ENCODE assay signal across 8 cellular contexts in the genomic region with DNA sequence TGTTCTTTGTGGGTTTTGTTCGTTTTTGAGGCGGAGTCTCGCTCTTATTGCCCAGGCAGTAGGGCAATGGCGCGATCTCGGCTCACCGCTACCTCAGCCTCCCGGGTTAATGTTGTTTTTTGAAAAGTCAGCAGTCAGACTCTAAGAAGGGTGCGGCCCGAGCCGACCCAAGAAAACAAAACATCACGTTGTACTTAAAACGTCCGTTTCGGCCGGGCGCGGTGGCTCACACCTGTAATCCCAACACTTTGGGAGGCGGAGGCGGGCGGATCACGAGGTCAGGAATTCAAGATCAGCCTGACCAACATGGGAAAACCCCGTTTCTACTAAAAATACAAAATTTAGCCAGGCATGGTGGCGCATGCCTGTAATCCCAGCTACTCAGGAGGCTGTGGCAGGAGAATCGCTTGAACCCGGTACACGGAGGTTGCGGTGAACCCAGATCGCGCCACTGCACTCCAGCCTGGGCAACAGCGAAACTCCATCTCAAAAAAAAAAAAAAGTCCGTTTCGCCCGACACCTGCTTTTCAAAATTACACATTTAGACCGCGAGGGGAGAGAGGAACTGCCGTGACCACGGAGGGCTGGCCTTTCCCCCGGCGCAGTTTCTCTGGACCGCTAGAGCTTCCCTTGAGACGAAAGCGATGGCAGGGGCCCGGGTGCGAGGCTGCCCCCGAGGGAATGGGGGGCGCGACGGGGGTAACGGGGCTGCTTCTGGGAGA. TPM values are rescaled to one million over a fixed set of nuclear protein-coding genes. Genes with fewer than 3 reads are reported as not detected.
DNase-seq lines count a peak whose midpoint lies in the region; ATAC-seq and TF ChIP-seq lines count a peak whose summit lies in the region.

No MANE protein-coding gene starts in this region.

- peak overlapping the region; percentile 46 to 54 for H3K4ac ChIP-seq in mesenchymal stem cell (ENCODE audit: low read depth in 1 of 2, low read length in 2 of 2)

- H3K4me2 ChIP-seq in KMS-11 (peak overlapping the region; percentile 94), mesenchymal stem cell (ENCODE audit: low read length, poor library complexity, severe bottlenecking) (peak overlapping the region; percentile 64)

- peak overlapping the region; percentile 83 for H2BK15ac ChIP-seq in mesenchymal stem cell (ENCODE audit: low read depth, poor library complexity, severe bottlenecking)

- H3K79me2 ChIP-seq in KMS-11 (ENCODE audit: insufficient read depth, low read depth) = peaks cover 47% of the 10 kb centered on the region

- TF ChIP-seq CTCF in GM10248 (IDR thresholded peaks at IDR 0.05; ENCODE audit: control extremely low read depth, extremely low read depth, low read depth, missing control alignments) (no peak), KMS-11 (conservative IDR thresholded peaks at IDR 0.05; ENCODE audit: low read depth, low read length) (no peak), WERI-Rb-1 (IDR thresholded peaks at IDR 0.05; ENCODE audit: low read depth, low read length) (0 out of 2 replicates have a peak, but pooled peaks have one; percentile 3)

- peak overlapping the region; percentile 89 for H2BK120ac ChIP-seq in mesenchymal stem cell (ENCODE audit: low read depth, low read length)

- H3K9me3 ChIP-seq in WERI-Rb-1 (ENCODE audit: severe bottlenecking) (no peaks in the 10 kb centered on the region), duodenal mucosa (ENCODE audit: control insufficient read depth in 1 of 2, low read length in 2 of 2) (no peaks in the 10 kb centered on the region), mesenchymal stem cell (ENCODE audit: control insufficient read depth, low read length) (no peaks in the 10 kb centered on the region)

- no peak overlapping the region for H3K23ac ChIP-seq in mesenchymal stem cell (ENCODE audit: low read length in 2 of 2)

- H3K4me3 ChIP-seq in KMS-11 (IDR thresholded peaks at IDR 0.05; ENCODE audit: insufficient read depth, low read depth, low read length) = no peak overlapping the region
- H3K4me3 ChIP-seq in WERI-Rb-1 (ENCODE audit: low read depth, low read length) = peak overlapping the region; percentile 89
- peak overlapping the region; percentile 71 to 81 for H3K4me3 ChIP-seq in duodenal mucosa (ENCODE audit: low read depth in 1 of 2, low read length in 2 of 2)
- H3K4me3 ChIP-seq in mesenchymal stem cell (ENCODE audit: insufficient read depth in 1 of 2, low read depth in 1 of 2, low read length in 2 of 2) = peak overlapping the region; percentile 78 to 93

- POLR2A ChIA-PET in GM10248 (lab: Yijun Ruan, JAX) = interaction anchor here (0.7 kb wide), 2 partner anchors 38 to 455 kb away, joined by 3 read pairs; no protein-coding TSS in a partner anchor

- H4K20me1 ChIP-seq in KMS-11 (ENCODE audit: insufficient read depth) = peaks cover 4% of the 10 kb centered on the region; the same call in 1 of the 2 replicates

- under 1% methylated on average over 47 of the region's 50 CpGs for WGBS in mesenchymal stem cell

- no peaks in the 10 kb centered on the region for H3K27me3 ChIP-seq in KMS-11 (ENCODE audit: insufficient read depth, low read depth)
- no peaks in the 10 kb centered on the region for H3K27me3 ChIP-seq in WERI-Rb-1 (ENCODE audit: insufficient read depth, low read depth, severe bottlenecking)
- H3K27me3 ChIP-seq in duodenal mucosa (ENCODE audit: control insufficient read depth in 1 of 2, insufficient read depth in 2 of 2, low read length in 2 of 2) = no peaks in the 10 kb centered on the region
- no peaks in the 10 kb centered on the region for H3K27me3 ChIP-seq in mesenchymal stem cell (ENCODE audit: control insufficient read depth in 1 of 2, insufficient read depth in 1 of 2, low read length in 2 of 2)

- CTCF ChIA-PET in GM10248 (lab: Yijun Ruan, JAX) = interaction anchor here (1.4 to 18.5 kb wide), 3 partner anchors 15 to 29 kb away, joined by 3 to 265 read pairs (median 6); no protein-coding TSS in a partner anchor

- peak overlapping the region; percentile 77 for H4K8ac ChIP-seq in mesenchymal stem cell (ENCODE audit: low read length)

- DNase-seq in GM10248 (ENCODE audit: extremely low spot score) = peak; percentile 73
- peak; percentile 37 for DNase-seq in WERI-Rb-1
- DNase-seq in mesenchymal stem cell = peak; percentile 67
- DNase-seq in substantia nigra (lab: John Stamatoyannopoulos, UW) = peak in 9 of 49 donors; percentile 8 to 63 (median 24)
- no peak for DNase-seq in OCI-M2 (lab: John Stamatoyannopoulos, UW; ENCODE audit: unreplicated experiment)

- H3K9ac ChIP-seq in KMS-11 = peak overlapping the region; percentile 92
- peak overlapping the region; percentile 64 to 80 for H3K9ac ChIP-seq in duodenal mucosa (ENCODE audit: low read depth in 1 of 2, low read length in 2 of 2)
- H3K9ac ChIP-seq in mesenchymal stem cell (ENCODE audit: low read length) = peak overlapping the region; percentile 90

- peak overlapping the region in 1 of 2 experiments; percentile 53 for H3K14ac ChIP-seq in mesenchymal stem cell (ENCODE audit: low read length in 2 of 2)

- H4K91ac ChIP-seq in mesenchymal stem cell (ENCODE audit: low read length) = peak overlapping the region; percentile 77

- peak overlapping the region in 1 of 2 experiments; percentile 89 for H2BK12ac ChIP-seq in mesenchymal stem cell (ENCODE audit: low read length in 2 of 2)

- peak overlapping the region; percentile 92 for H3K27ac ChIP-seq in KMS-11
- peak overlapping the region; percentile 66 for H3K27ac ChIP-seq in WERI-Rb-1
- peak overlapping the region; percentile 85 for H3K27ac ChIP-seq in duodenal mucosa (ENCODE audit: low read depth, low read length)
- peak overlapping the region; percentile 78 for H3K27ac ChIP-seq in mesenchymal stem cell (ENCODE audit: low read length, poor library complexity, severe bottlenecking)
- H3K27ac ChIP-seq in substantia nigra (ENCODE audit: low read depth, low read length, poor library complexity, severe bottlenecking) = peak overlapping the region; percentile 72

- peak overlapping the region; percentile 33 for H2BK5ac ChIP-seq in mesenchymal stem cell (ENCODE audit: low read depth, low read length, poor library complexity, severe bottlenecking)

- H3K79me1 ChIP-seq in mesenchymal stem cell (replicated peaks; ENCODE audit: low read length, poor library complexity, severe bottlenecking) = no peaks in the 10 kb centered on the region

- no peak overlapping the region for H2AK5ac ChIP-seq in mesenchymal stem cell (ENCODE audit: low read length, severe bottlenecking)

- ATAC-seq in GM21737 (IDR thresholded peaks at IDR 0.05; ENCODE audit: unreplicated experiment) = peak; percentile 55

- H3K4me1 ChIP-seq in KMS-11 (ENCODE audit: low read depth, poor library complexity, severe bottlenecking) = peaks cover 49% of the 10 kb centered on the region
- H3K4me1 ChIP-seq in duodenal mucosa (ENCODE audit: control insufficient read depth in 1 of 2, insufficient read depth in 2 of 2, low read length in 2 of 2) = peaks cover 21 to 28% of the 10 kb centered on the region in 2 donors
- H3K4me1 ChIP-seq in mesenchymal stem cell (ENCODE audit: control insufficient read depth, insufficient read depth, low read depth, low read length) = peaks cover 10% of the 10 kb centered on the region

- peak overlapping the region; percentile 67 to 77 for H3K18ac ChIP-seq in mesenchymal stem cell (ENCODE audit: low read depth in 1 of 2, low read length in 2 of 2)

- H2AFZ ChIP-seq in KMS-11 (ENCODE audit: low read depth) (peak overlapping the region; percentile 75; the same call in 1 of the 2 replicates), mesenchymal stem cell (ENCODE audit: low read depth, low read length) (peak overlapping the region; percentile 66)

- H3K36me3 ChIP-seq in KMS-11 (ENCODE audit: insufficient read depth) (no peaks in the 10 kb centered on the region), WERI-Rb-1 (peaks cover 3% of the 10 kb centered on the region; the same call in 1 of the 2 replicates), duodenal mucosa (ENCODE audit: control insufficient read depth in 1 of 2, insufficient read depth in 2 of 2, low read length in 2 of 2) (no peaks in the 10 kb centered on the region), mesenchymal stem cell (ENCODE audit: control insufficient read depth in 1 of 2, insufficient read depth in 2 of 2, low read depth in 1 of 2, low read length in 2 of 2) (peaks cover 0 to 26% of the 10 kb centered on the region in 2 experiments)

RNA-seq across cellular contexts. Expression of a gene that starts 0.6 kb away (rescaled TPM):
- 391 TPM for polyA plus RNA-seq in mesenchymal stem cell (2013, experiment 1 of 2)
- 399 TPM for polyA plus RNA-seq in mesenchymal stem cell (2013, experiment 2 of 2)

RNA-seq across cellular contexts. Expression of a gene that starts 35.0 kb away (rescaled TPM):
- polyA plus RNA-seq in mesenchymal stem cell (2013, experiment 1 of 2) = not detected
- 0.07 TPM for polyA plus RNA-seq in mesenchymal stem cell (2013, experiment 2 of 2)

RNA-seq across cellular contexts. Expression of a gene that starts 38.7 kb away (rescaled TPM):
- 13.6 TPM for polyA plus RNA-seq in mesenchymal stem cell (2013, experiment 1 of 2)
- 14.5 TPM for polyA plus RNA-seq in mesenchymal stem cell (2013, experiment 2 of 2)
